ENCODE assay signal across 26 cellular contexts in genomic region chr15:71889385-71889784, GRCh38.
"Had no signal": no experiment of that assay in that cellular context is flagged by ENCODE, and none has a peak within 500 bp of the region (broad histone marks: within the 10 kb centered on the region; RNA-seq: fewer than 3 reads in every experiment).

No MANE protein-coding gene starts in this region.

- ATAC-seq: activated CD8-positive, alpha-beta memory T cell treated with anti-CD3 and anti-CD28 coated beads, Interleukin-2, amount 10 ng/mL, durations not matched to agents 7 days and 5 days; activated naive CD4-positive, alpha-beta T cell treated with anti-CD3 and anti-CD28 coated beads, Interleukin-2, amount 50 U/mL, for 72 hours; Panc1; T-helper 17 cell; WTC11 had no signal

- H3K4me3 ChIP-seq: SJSA1 had no signal

- DNase-seq: activated CD4-positive, alpha-beta T cell treated with anti-CD3 and anti-CD28 coated beads for 48 hours; activated CD4-positive, alpha-beta T cell treated with anti-CD3 and anti-CD28 coated beads, Interleukin-2, amount 50 U/mL, for 4 hours; activated CD4-positive, CD25-positive, alpha-beta regulatory T cell treated with anti-CD3 and anti-CD28 coated beads, Interleukin-2, amount 50 U/mL, for 72 hours; activated CD8-positive, alpha-beta memory T cell treated with anti-CD3 and anti-CD28 coated beads, Interleukin-2, amount 10 ng/mL, durations not matched to agents 7 days and 5 days; activated effector memory CD4-positive, alpha-beta T cell treated with anti-CD3 and anti-CD28 coated beads, Interleukin-2, amount 50 U/mL, for 16 hours; activated naive CD4-positive, alpha-beta T cell treated with Interleukin-2 at 50 U/mL for 16 hours; activated T-cell treated with anti-CD3 and anti-CD28 coated beads, Interleukin-2, amount 50 U/mL, for 24 hours; amygdala; NCI-H1092; NCI-H1417; NCI-H1930; NCI-H2107; NCI-H2171 treated with DMSO at 0.1 percent for 48 hours; NCI-H226; NCI-H526; NCI-H82; OCI-M1; SHP77; T-helper 17 cell; T-helper 9 cell had no signal

- H3K27ac ChIP-seq: RWPE1, SJSA1 had no signal

- H3K4me1 ChIP-seq: SJSA1 had no signal

- FAIRE-seq: astrocyte had no signal

- H3K27me3 ChIP-seq: SJSA1 had no signal

- H3K9me3 ChIP-seq: SJSA1 had no signal
